In the genomic region with DNA sequence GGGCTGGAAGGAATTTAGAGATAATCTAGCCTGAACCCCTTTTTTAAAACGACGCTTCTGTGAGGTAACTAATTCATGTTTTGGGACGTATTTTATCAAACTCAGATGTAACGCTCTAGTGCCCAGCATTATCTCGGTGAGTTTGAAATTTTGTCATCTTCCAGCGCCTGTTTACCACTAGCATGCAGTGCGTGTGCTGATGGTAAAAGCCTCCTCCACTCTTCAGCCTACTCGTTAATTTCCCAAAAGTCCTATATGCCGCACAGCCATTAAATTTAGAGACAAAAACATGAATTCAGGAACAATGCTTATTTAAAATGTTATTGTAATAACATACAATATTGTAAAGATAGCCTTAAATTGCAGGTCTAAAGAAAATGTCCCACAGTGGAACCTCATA, we compare ENCODE assay signal across 8 cellular contexts. TPM values are rescaled to one million over a fixed set of nuclear protein-coding genes. Genes with fewer than 3 reads are reported as not detected.
DNase-seq lines count a peak whose midpoint lies in the region; ATAC-seq and TF ChIP-seq lines count a peak whose summit lies in the region.

No MANE protein-coding gene starts in this region.

- peak overlapping the region; percentile 89 for H3K27ac Mint-ChIP-seq in osteocyte (ENCODE audit: unreplicated experiment)

- DNase-seq in DMS53 (lab: John Stamatoyannopoulos, UW), result peak; percentile 53
- DNase-seq in NB4 (ENCODE audit: low read depth), result no peak
- no peak for DNase-seq in effector memory CD4-positive, alpha-beta T cell
- DNase-seq in osteocyte (ENCODE audit: extremely low spot score, unreplicated experiment), result no peak
- no peak for DNase-seq in kidney glomerular epithelial cell (lab: John Stamatoyannopoulos, UW)
- no peak for DNase-seq in OCI-M2 (lab: John Stamatoyannopoulos, UW; ENCODE audit: unreplicated experiment)
- DNase-seq in SW 1271 (lab: John Stamatoyannopoulos, UW), result no peak

- H3K36me3 Mint-ChIP-seq in osteocyte (ENCODE audit: unreplicated experiment), result no peaks in the 10 kb centered on the region

- no peak for ATAC-seq in GM18519 (IDR thresholded peaks at IDR 0.05; ENCODE audit: low FRiP score, unreplicated experiment)

- H3K9me3 ChIP-seq in effector memory CD4-positive, alpha-beta T cell (ENCODE audit: control insufficient read depth, low read length), result no peaks in the 10 kb centered on the region

- peaks cover 29% of the 10 kb centered on the region for H3K4me1 Mint-ChIP-seq in osteocyte (ENCODE audit: unreplicated experiment)

- no peaks in the 10 kb centered on the region for H3K36me3 ChIP-seq in effector memory CD4-positive, alpha-beta T cell (ENCODE audit: control insufficient read depth, insufficient read depth, low read length)

- H3K4me3 Mint-ChIP-seq in osteocyte (ENCODE audit: unreplicated experiment), result peak overlapping the region; percentile 83

- no peaks in the 10 kb centered on the region for H3K27me3 ChIP-seq in effector memory CD4-positive, alpha-beta T cell (replicated peaks; ENCODE audit: control insufficient read depth, insufficient read depth, low read length, poor library complexity, severe bottlenecking)

- H3K4me3 ChIP-seq in NB4 (ENCODE audit: low read depth, low read length), result peak overlapping the region; percentile 72
- peak overlapping the region; percentile 96 for H3K4me3 ChIP-seq in effector memory CD4-positive, alpha-beta T cell (ENCODE audit: insufficient read depth, low read depth, low read length, poor library complexity, severe bottlenecking)

- H3K4me1 ChIP-seq in effector memory CD4-positive, alpha-beta T cell (ENCODE audit: control insufficient read depth, insufficient read depth, low read length, poor library complexity, severe bottlenecking), result peaks cover 19% of the 10 kb centered on the region

- TF ChIP-seq CTCF in NB4 (IDR thresholded peaks at IDR 0.05; ENCODE audit: low read depth, low read length), result no peak
- TF ChIP-seq CTCF in osteocyte (IDR thresholded peaks at IDR 0.05), result no peak

- peaks cover 4% of the 10 kb centered on the region for H3K27me3 Mint-ChIP-seq in osteocyte (ENCODE audit: unreplicated experiment)

- H3K27ac ChIP-seq in effector memory CD4-positive, alpha-beta T cell (ENCODE audit: insufficient read depth, low read length, poor library complexity, severe bottlenecking), result peak overlapping the region; percentile 93

- H3K9me3 Mint-ChIP-seq in osteocyte (ENCODE audit: unreplicated experiment), result no peaks in the 10 kb centered on the region

- no peak for TF ChIP-seq POLR2A in NB4 (IDR thresholded peaks at IDR 0.05; ENCODE audit: extremely low read depth, insufficient read length)

RNA-seq across cellular contexts. Expression of gene ZCCHC2, which starts 2.8 kb away (rescaled TPM):
- 10.3 and 11.2 TPM in 2 replicates for total RNA-seq in osteocyte
